ENCODE assay signal across 9 cellular contexts in genomic region chr7:43784030-43785001, GRCh38. TPM values are rescaled to one million over a fixed set of nuclear protein-coding genes. Genes with fewer than 3 reads are reported as not detected.
DNase-seq lines count a peak whose midpoint lies in the region; ATAC-seq, FAIRE-seq and TF ChIP-seq lines count a peak whose summit lies in the region.
"Had no signal": no experiment of that assay in that cellular context is flagged by ENCODE, and none has a peak within 500 bp of the region (broad histone marks: within the 10 kb centered on the region; RNA-seq: fewer than 3 reads in every experiment).

No MANE protein-coding gene starts in this region.

- peaks cover 5 to 22% of the 10 kb centered on the region in 2 experiments; a peak in 4 of 5 replicates for H3K36me3 ChIP-seq in HepG2 (replicated peaks in 1 of 2; ENCODE audit: control insufficient read depth in 1 of 2, insufficient read depth in 2 of 2, low read length in 2 of 2)

- no peaks in the 10 kb centered on the region for H3K9me3 ChIP-seq in HepG2 (ENCODE audit: low read length)

- CTCF ChIA-PET in HepG2 (lab: Yijun Ruan, JAX; ENCODE audit: low intra/inter-chr PET ratio, low total read pairs), result no interaction called here

- TF ChIP-seq CTCF in HepG2 (CRISPR knock-in tag; IDR thresholded peaks at IDR 0.05), result no peak
- TF ChIP-seq CTCF in coronary artery (IDR thresholded peaks at IDR 0.05), result no peak

- H3K4me3 ChIP-seq in HepG2 (replicated peaks in 1 of 3; ENCODE audit: insufficient read depth in 1 of 3, low read depth in 2 of 3, low read length in 3 of 3) (no peak overlapping the region), coronary artery (no peak overlapping the region)

- POLR2A ChIA-PET in HepG2 (lab: Yijun Ruan, JAX), result interaction anchor here (1.1 to 2.6 kb wide), 2 partner anchors 16 to 202 kb away, joined by 3 to 9 read pairs; partner anchors contain the start of gene STK17A

- TF ChIP-seq EP300 in HepG2 (IDR thresholded peaks at IDR 0.05; ENCODE audit: low read depth in 2 of 2, low read length in 2 of 2), result no peak
- TF ChIP-seq EP300 in HepG2 (CRISPR knock-in tag; IDR thresholded peaks at IDR 0.05; ENCODE audit: borderline replicate concordance), result no peak

- ATAC-seq in GM18508 (IDR thresholded peaks at IDR 0.05; ENCODE audit: insufficient read depth, unreplicated experiment) (peak; percentile 91), GM21529 (IDR thresholded peaks at IDR 0.05; ENCODE audit: unreplicated experiment) (peak; percentile 96), HepG2 (no peak)

- intact Hi-C loops in HepG2 (cut with micrococcal nuclease; ENCODE audit: unreplicated experiment), result no loop called here

- BruUV-seq in HepG2 (replicated peaks; lab: Mats Ljungman, UMichigan), result no TSS peak

- FAIRE-seq in HepG2 (lab: Jason Lieb, UNC), result no peak
- FAIRE-seq: TTC549 had no signal

- H3K79me2 ChIP-seq in HepG2 (ENCODE audit: insufficient read depth, low read length), result peaks cover 4% of the 10 kb centered on the region

- no peak overlapping the region for H3K9ac ChIP-seq in HepG2 (ENCODE audit: insufficient read depth, low read depth, low read length)

- H3K4me2 ChIP-seq in HepG2 (ENCODE audit: low read depth, low read length), result no peak overlapping the region

- no peaks in the 10 kb centered on the region for H3K27me3 ChIP-seq in HepG2 (ENCODE audit: control insufficient read depth in 1 of 2, insufficient read depth in 2 of 2, low read length in 2 of 2)

- no peak for TF ChIP-seq POLR2A in HepG2 (IDR thresholded peaks at IDR 0.05; ENCODE audit: insufficient read depth in 1 of 2, low read depth in 2 of 2, low read length in 2 of 2)

- DNase-seq in HT-29 (ENCODE audit: low spot score), result peak; percentile 44
- no peak for DNase-seq in HepG2 (ENCODE audit: low spot score)
- DNase-seq in NCI-H2171 (lab: John Stamatoyannopoulos, UW), result no peak
- no peak for DNase-seq in NCI-H226
- DNase-seq in coronary artery (ENCODE audit: low spot score), result no peak
- DNase-seq in OCI-M2 (lab: John Stamatoyannopoulos, UW; ENCODE audit: unreplicated experiment), result no peak

- in situ Hi-C loops in HepG2 (cut with HindIII; ENCODE audit: extremely low pct_ligation_motif_present, low pct_unique_long_range_greater_than_20kb), result no loop called here

- WGBS in HepG2 (ENCODE audit: low lambda C conversion rate), result 93% methylated on average over 13 of the region's 13 CpGs

- H3K4me1 ChIP-seq in HepG2 (ENCODE audit: insufficient read depth, low read length), result peaks cover 58% of the 10 kb centered on the region

- H3K27ac ChIP-seq in HepG2 (ENCODE audit: extremely low read length, insufficient read depth, low read length), result peak overlapping the region; percentile 34
- H3K27ac ChIP-seq in coronary artery, result no peak overlapping the region

- H2AFZ ChIP-seq in HepG2 (ENCODE audit: low read length), result no peak overlapping the region

- no peaks in the 10 kb centered on the region for H4K20me1 ChIP-seq in HepG2 (ENCODE audit: insufficient read depth, low read length)

- TF ChIP-seq RAD21 in HepG2 (CRISPR knock-in tag; IDR thresholded peaks at IDR 0.05), result no peak

TF ChIP-seq in HepG2, 621 proteins besides CTCF, POLR2A, EP300 and RAD21:
- 0 out of 2 replicates have a peak, but pooled peaks have one; percentile 13 for TF ChIP-seq ZNF362 (CRISPR knock-in tag; IDR thresholded peaks at IDR 0.05; ENCODE audit: borderline replicate concordance)
- TF ChIP-seq NFIC (IDR thresholded peaks at IDR 0.05; ENCODE audit: low read length), result no peak
- TF ChIP-seq ZNF317 (CRISPR knock-in tag; IDR thresholded peaks at IDR 0.05), result peak; percentile 96
TF ChIP-seq in HepG2: peak in this region for 2.

RNA-seq across cellular contexts. Expression of gene BLVRA, which starts 25.8 kb away (rescaled TPM):
- total RNA-seq in HT-29 (2014; rRNA removed; shearing (Covaris generic)), result 0.73 and 2.0 TPM in 2 replicates
- 64.2 and 95.5 TPM in 2 replicates for total RNA-seq in HepG2 (2016; rRNA removed; fragmentation: Illumina TruSeq; extraction: Trizol)
- 21.9 and 23.4 TPM in 2 replicates for total RNA-seq in HepG2 (2016; cell fraction: cytosol; rRNA removed; fragmentation: Illumina TruSeq; extraction: Trizol; ENCODE audit: low read depth)
- 67.8 and 102 TPM in 2 replicates for total RNA-seq in HepG2 (2016; cell fraction: insoluble cytoplasmic fraction; rRNA removed; fragmentation: Illumina TruSeq; extraction: Trizol)
- 20.5 and 21.4 TPM in 2 replicates for total RNA-seq in HepG2 (2016; cell fraction: membrane; rRNA removed; fragmentation: Illumina TruSeq; extraction: Trizol)
- 27.3 and 29.0 TPM in 2 replicates for total RNA-seq in HepG2 (2016; cell fraction: nucleus; rRNA removed; fragmentation: Illumina TruSeq; extraction: Trizol)
- 34.5 and 39.2 TPM in 2 replicates for polyA plus RNA-seq in HepG2 (2011; rRNA removed)
- 47.8 and 49.9 TPM in 2 replicates for polyA plus RNA-seq in HepG2 (2011; cell fraction: cytosol; rRNA removed)
- 12.4 and 14.9 TPM in 2 replicates for polyA plus RNA-seq in HepG2 (2011; cell fraction: nucleus; rRNA removed)
- 44.0 and 55.0 TPM in 2 replicates for polyA plus RNA-seq in HepG2 (2012)
- polyA plus RNA-seq in HepG2 (2016; cell fraction: cytosol; fragmentation: Illumina TruSeq; extraction: Trizol; ENCODE audit: low read depth), result 24.0 and 27.8 TPM in 2 replicates
- polyA plus RNA-seq in HepG2 (2016; cell fraction: insoluble cytoplasmic fraction; fragmentation: Illumina TruSeq; extraction: Trizol; ENCODE audit: low read depth), result 114 and 128 TPM in 2 replicates
- polyA plus RNA-seq in HepG2 (2016; cell fraction: membrane; fragmentation: Illumina TruSeq; extraction: Trizol; ENCODE audit: low read depth), result 19.9 and 21.4 TPM in 2 replicates
- polyA plus RNA-seq in HepG2 (2016; cell fraction: nucleus; fragmentation: Illumina TruSeq; extraction: Trizol; ENCODE audit: insufficient read depth, low read depth), result 45.1 and 49.9 TPM in 2 replicates
- polyA minus RNA-seq in HepG2 (2011; rRNA and poly(A)+ RNA removed; ENCODE audit: low replicate concordance), result 29.9 and 40.1 TPM in 2 replicates
- polyA minus RNA-seq in HepG2 (2011; cell fraction: cytosol; rRNA and poly(A)+ RNA removed), result 17.3 and 18.1 TPM in 2 replicates
- polyA minus RNA-seq in HepG2 (2011; cell fraction: nucleus; rRNA and poly(A)+ RNA removed), result 9.5 and 12.1 TPM in 2 replicates

RNA-seq across cellular contexts. Expression of gene COA1, which starts 55.0 kb away (rescaled TPM):
- total RNA-seq in HT-29 (2014; rRNA removed; shearing (Covaris generic)), result 55.2 and 72.0 TPM in 2 replicates
- 65.7 and 73.8 TPM in 2 replicates for total RNA-seq in HepG2 (2016; rRNA removed; fragmentation: Illumina TruSeq; extraction: Trizol)
- total RNA-seq in HepG2 (2016; cell fraction: cytosol; rRNA removed; fragmentation: Illumina TruSeq; extraction: Trizol; ENCODE audit: low read depth), result 55.7 and 58.2 TPM in 2 replicates
- total RNA-seq in HepG2 (2016; cell fraction: insoluble cytoplasmic fraction; rRNA removed; fragmentation: Illumina TruSeq; extraction: Trizol), result 70.5 and 77.2 TPM in 2 replicates
- total RNA-seq in HepG2 (2016; cell fraction: membrane; rRNA removed; fragmentation: Illumina TruSeq; extraction: Trizol), result 72.3 and 77.3 TPM in 2 replicates
- 76.7 and 96.2 TPM in 2 replicates for total RNA-seq in HepG2 (2016; cell fraction: nucleus; rRNA removed; fragmentation: Illumina TruSeq; extraction: Trizol)
- 32.1 and 33.2 TPM in 2 replicates for polyA plus RNA-seq in HepG2 (2011; rRNA removed)
- polyA plus RNA-seq in HepG2 (2011; cell fraction: cytosol; rRNA removed), result 26.3 and 35.6 TPM in 2 replicates
- 25.4 and 32.3 TPM in 2 replicates for polyA plus RNA-seq in HepG2 (2011; cell fraction: nucleus; rRNA removed)
- polyA plus RNA-seq in HepG2 (2012), result 50.0 and 53.2 TPM in 2 replicates
- 44.5 and 61.1 TPM in 2 replicates for polyA plus RNA-seq in HepG2 (2016; cell fraction: cytosol; fragmentation: Illumina TruSeq; extraction: Trizol; ENCODE audit: low read depth)
- polyA plus RNA-seq in HepG2 (2016; cell fraction: insoluble cytoplasmic fraction; fragmentation: Illumina TruSeq; extraction: Trizol; ENCODE audit: low read depth), result 79.5 and 94.9 TPM in 2 replicates
- polyA plus RNA-seq in HepG2 (2016; cell fraction: membrane; fragmentation: Illumina TruSeq; extraction: Trizol; ENCODE audit: low read depth), result 74.5 and 82.3 TPM in 2 replicates
- polyA plus RNA-seq in HepG2 (2016; cell fraction: nucleus; fragmentation: Illumina TruSeq; extraction: Trizol; ENCODE audit: insufficient read depth, low read depth), result 75.3 and 81.4 TPM in 2 replicates
- 53.0 and 124 TPM in 2 replicates for polyA minus RNA-seq in HepG2 (2011; rRNA and poly(A)+ RNA removed; ENCODE audit: low replicate concordance)
- 14.2 and 15.8 TPM in 2 replicates for polyA minus RNA-seq in HepG2 (2011; cell fraction: cytosol; rRNA and poly(A)+ RNA removed)
- polyA minus RNA-seq in HepG2 (2011; cell fraction: nucleus; rRNA and poly(A)+ RNA removed), result 105 and 106 TPM in 2 replicates
